Comparison of ENCODE assay signal across 22 cellular contexts in genomic region chr1:189205863-189206262, GRCh38.
A peak's percentile ranks its signal among the peaks of the same experiment; 100 is the strongest.
DNase-seq lines count a peak whose midpoint lies in the region; ATAC-seq, FAIRE-seq and TF ChIP-seq lines count a peak whose summit lies in the region.
"Had no signal": no experiment of that assay in that cellular context is flagged by ENCODE, and none has a peak within 500 bp of the region (broad histone marks: within the 10 kb centered on the region; RNA-seq: fewer than 3 reads in every experiment).

No MANE protein-coding gene starts in this region.

- FAIRE-seq in H54 (lab: Jason Lieb, UNC) = peak; percentile 41
- FAIRE-seq: HepG2 had no signal

- no peak overlapping the region for H3K9ac ChIP-seq in fibroblast of lung (ENCODE audit: insufficient read depth, low read length)

- no peak overlapping the region for H2AFZ ChIP-seq in fibroblast of lung (ENCODE audit: low read length)

- TF ChIP-seq POLR2A in H54 (IDR thresholded peaks at IDR 0.05; ENCODE audit: low read depth, low read length) (no peak), esophagus muscularis mucosa (IDR thresholded peaks at IDR 0.05; ENCODE audit: low read depth) (no peak)

- H4K20me1 ChIP-seq in fibroblast of lung (ENCODE audit: control insufficient read depth, extremely low read depth, insufficient read depth, low read length) = no peaks in the 10 kb centered on the region

- H3K4me3 ChIP-seq in fibroblast of lung (replicated peaks in 1 of 4; ENCODE audit: control extremely low read depth in 1 of 4, insufficient read depth in 1 of 4, low read depth in 3 of 4, low read length in 4 of 4) (no peak overlapping the region), esophagus muscularis mucosa (no peak overlapping the region)
- H3K4me3 ChIP-seq: SJCRH30 had no signal

- H3K9me3 ChIP-seq in fibroblast of lung (ENCODE audit: control insufficient read depth, insufficient read depth, low read depth, low read length) (no peaks in the 10 kb centered on the region), esophagus muscularis mucosa (no peaks in the 10 kb centered on the region)
- H3K9me3 ChIP-seq: BE2C, SJCRH30 had no signal

- TF ChIP-seq EP300 in esophagus muscularis mucosa (IDR thresholded peaks at IDR 0.05) = no peak

- 56% methylated on average over 2 of the region's 2 CpGs for WGBS in esophagus muscularis mucosa

- H3K4me1 ChIP-seq in fibroblast of lung (ENCODE audit: control insufficient read depth, extremely low read depth, insufficient read depth, low read length) (no peaks in the 10 kb centered on the region), esophagus muscularis mucosa (no peaks in the 10 kb centered on the region)
- H3K4me1 ChIP-seq: BE2C, SJCRH30 had no signal

- H3K36me3 ChIP-seq in fibroblast of lung (ENCODE audit: control insufficient read depth, insufficient read depth, low read length) = no peaks in the 10 kb centered on the region
- no peaks in the 10 kb centered on the region for H3K36me3 ChIP-seq in esophagus muscularis mucosa
- H3K36me3 ChIP-seq: BE2C, SJCRH30 had no signal

- ATAC-seq in activated CD4-positive, CD25-positive, alpha-beta regulatory T cell treated with anti-CD3 and anti-CD28 coated beads, Interleukin-2, amount 50 U/mL, for 24 hours = no peak
- ATAC-seq in GM18873 (IDR thresholded peaks at IDR 0.05; ENCODE audit: low FRiP score, unreplicated experiment) = no peak
- ATAC-seq: HepG2 had no signal

- intact Hi-C loops in esophagus muscularis mucosa (cut with DNase I) = no loop called here

- H3K27me3 ChIP-seq in fibroblast of lung (ENCODE audit: control insufficient read depth, insufficient read depth, low read length) (no peaks in the 10 kb centered on the region), esophagus muscularis mucosa (no peaks in the 10 kb centered on the region)
- H3K27me3 ChIP-seq: BE2C, SJCRH30 had no signal

- DNase-seq in H54 (ENCODE audit: insufficient read length, low spot score) (no peak), SK-N-DZ (ENCODE audit: low spot score) (peak; percentile 8), fibroblast of lung (ENCODE audit: low read depth in 2 of 2) (peak; percentile 11 to 17), left kidney (ENCODE audit: low read depth, low spot score) (peak; percentile 0), esophagus muscularis mucosa (ENCODE audit: extremely low spot score) (no peak), kidney glomerular epithelial cell (lab: John Stamatoyannopoulos, UW) (no peak)
- DNase-seq: BE2C; H7; HFFc6; KBM-7; NCI-H1092; NCI-H1436; NCI-H1930; NCI-H2227 treated with DMSO at 0.1 percent for 48 hours; NCI-H510A treated with DMSO at 0.1 percent for 48 hours; NCI-H748 treated with DMSO at 0.1 percent for 48 hours; NK-92 treated with Interleukin-12 subunit alpha and Interleukin-12 subunit beta, amount 100 ng/mL, for 24 hours; SJCRH30 had no signal

- TF ChIP-seq CTCF in fibroblast of lung (conservative IDR thresholded peaks at IDR 0.05 in 1 of 2, IDR thresholded peaks at IDR 0.05 in 1 of 2; ENCODE audit: low read depth in 1 of 2, low read length in 2 of 2) = no peak
- TF ChIP-seq CTCF in esophagus muscularis mucosa (IDR thresholded peaks at IDR 0.05) = no peak

- H3K27ac ChIP-seq in fibroblast of lung (ENCODE audit: insufficient read depth, low read length) (no peak overlapping the region), esophagus muscularis mucosa (replicated peaks in 1 of 4) (no peak overlapping the region)
- H3K27ac ChIP-seq: HL-60, SJCRH30 had no signal

- H3K4me2 ChIP-seq in fibroblast of lung (ENCODE audit: extremely low read depth, insufficient read depth, low read length) = no peak overlapping the region

- no peaks in the 10 kb centered on the region for H3K79me2 ChIP-seq in fibroblast of lung (ENCODE audit: control insufficient read depth, insufficient read depth, low read length)

Comparison
In these comparisons a context has a peak if more than half of its experiments do, and no peak if none do; other contexts are left out.
1. DNase-seq: peak in SK-N-DZ (single experiment), fibroblast of lung (2 of 2) and left kidney (single experiment); none in H54 (single experiment), esophagus muscularis mucosa (single experiment) and kidney glomerular epithelial cell (single experiment).